8 cellular contexts compared by ENCODE assay signal in genomic region chr12:6958609-6959375, GRCh38. TPM values are rescaled to one million over a fixed set of nuclear protein-coding genes. Genes with fewer than 3 reads are reported as not detected.
DNase-seq lines count a peak whose midpoint lies in the region; ATAC-seq and TF ChIP-seq lines count a peak whose summit lies in the region.

No MANE protein-coding gene starts in this region.

- H3K9me3 Mint-ChIP-seq in T-cell: no peaks in the 10 kb centered on the region

- no peaks in the 10 kb centered on the region for H3K27me3 Mint-ChIP-seq in T-cell

- H3K4me3 ChIP-seq in ascending aorta: no peak overlapping the region
- no peak overlapping the region for H3K4me3 ChIP-seq in parathyroid adenoma (ENCODE audit: low read depth, low read length)
- H3K4me3 ChIP-seq in uterus: no peak overlapping the region
- no peak overlapping the region for H3K4me3 ChIP-seq in H7 (ENCODE audit: insufficient read depth, low read depth, low read length)

- no peak for TF ChIP-seq POLR2A in uterus (IDR thresholded peaks at IDR 0.05)

- H2AFZ ChIP-seq in parathyroid adenoma: no peak overlapping the region

- POLR2A ChIA-PET in T-cell (lab: Charles Lee): interaction anchor here (0.9 to 1.7 kb wide), 3 partner anchors 15 to 204 kb away, joined by 3 to 15 read pairs (median 3); partner anchors contain the start of genes C12orf57 (in 2 of the 2) and RNU7-1 (in 2 of the 2)

- peak overlapping the region; percentile 86 to 89 (median 88) for H3K4me3 Mint-ChIP-seq in T-cell

- no peak overlapping the region for H3K9ac ChIP-seq in parathyroid adenoma

- peak; percentile 38 for ATAC-seq in GM18867 (IDR thresholded peaks at IDR 0.05; ENCODE audit: unreplicated experiment)
- ATAC-seq in HG02981 (IDR thresholded peaks at IDR 0.05; ENCODE audit: unreplicated experiment): peak; percentile 49
- ATAC-seq in T-cell (replicated peaks in 1 of 4): peak; percentile 53 to 63 (median 58)

- peak overlapping the region; percentile 99 to 100 for H3K27ac Mint-ChIP-seq in T-cell

- peaks cover 37% of the 10 kb centered on the region for H3K36me3 Mint-ChIP-seq in T-cell

- CTCF ChIA-PET in T-cell (lab: Charles Lee): interaction anchor here (0.5 to 6.8 kb wide), 11 partner anchors 9 to 1705 kb away, joined by 3 to 126 read pairs (median 5); partner anchors contain the start of genes C12orf57 (in 1 of the 2), LPCAT3 (in 1 of the 2) and RNU7-1 (in 1 of the 2)

- intact Hi-C loops in ascending aorta (cut with DNase I) (no loop called here), uterus (cut with DNase I; ENCODE audit: low total_unique reads) (no loop called here)

- H3K4me1 ChIP-seq in ascending aorta: peaks cover 0 to 7% of the 10 kb centered on the region in 2 donors
- peaks cover 21% of the 10 kb centered on the region for H3K4me1 ChIP-seq in parathyroid adenoma
- H3K4me1 ChIP-seq in uterus: peaks cover 0 to 3% of the 10 kb centered on the region in 2 donors

- TF ChIP-seq CTCF in ascending aorta (IDR thresholded peaks at IDR 0.05) (no peak), parathyroid adenoma (IDR thresholded peaks at IDR 0.05) (no peak), uterus (IDR thresholded peaks at IDR 0.05) (no peak)

- H3K79me2 ChIP-seq in parathyroid adenoma: peaks cover 6% of the 10 kb centered on the region

- DNase-seq in T-cell (peak; percentile 46 to 81 (median 70)), ascending aorta (ENCODE audit: low spot score in 2 of 2) (peak in 1 of 2 donors; percentile 72), OCI-M1 (lab: John Stamatoyannopoulos, UW) (no peak), uterus (no peak), H7 (no peak)

- H3K9me3 ChIP-seq in ascending aorta: no peaks in the 10 kb centered on the region
- no peaks in the 10 kb centered on the region for H3K9me3 ChIP-seq in parathyroid adenoma (ENCODE audit: control insufficient read depth, low read length)
- H3K9me3 ChIP-seq in uterus: no peaks in the 10 kb centered on the region

- peak overlapping the region; percentile 8 for H3K4me2 ChIP-seq in parathyroid adenoma (ENCODE audit: low read length)

- H3K27me3 ChIP-seq in ascending aorta (no peaks in the 10 kb centered on the region), parathyroid adenoma (ENCODE audit: control insufficient read depth, insufficient read depth, low read length) (no peaks in the 10 kb centered on the region), uterus (no peaks in the 10 kb centered on the region), H7 (ENCODE audit: control insufficient read depth, insufficient read depth, low read length) (no peaks in the 10 kb centered on the region)

- peak overlapping the region; percentile 14 to 53 for H3K27ac ChIP-seq in ascending aorta
- H3K27ac ChIP-seq in parathyroid adenoma: peak overlapping the region; percentile 51
- H3K27ac ChIP-seq in uterus: no peak overlapping the region

- H3K36me3 ChIP-seq in ascending aorta (no peaks in the 10 kb centered on the region), parathyroid adenoma (ENCODE audit: control insufficient read depth, insufficient read depth, low read length) (no peaks in the 10 kb centered on the region), uterus (no peaks in the 10 kb centered on the region), H7 (replicated peaks; ENCODE audit: control insufficient read depth, insufficient read depth, low read length) (no peaks in the 10 kb centered on the region; the same call in 1 of the 2 replicates)

- H3K4me1 Mint-ChIP-seq in T-cell: peaks cover 82 to 92% (median 87%) of the 10 kb centered on the region in 3 donors

RNA-seq across cellular contexts. Expression of gene PTPN6, which starts 7.6 kb away (rescaled TPM):
- total RNA-seq in T-cell: 100 to 1,000 TPM; 176 to 237 (median 224) TPM
- 1.7 TPM for total RNA-seq in ascending aorta
- 10 to 100 TPM in 2 of 4 donors, under 1 TPM in 2; 0.59 to 19.8 (median 5.9) TPM for total RNA-seq in uterus
- total RNA-seq in H7 (2014; rRNA removed; shearing (Covaris generic)): 25.0 and 34.3 TPM in 2 replicates

RNA-seq across cellular contexts. Expression of gene PHB2, which starts 11.7 kb away (rescaled TPM):
- total RNA-seq in T-cell (100 to 1,000 TPM; 144 to 168 (median 154) TPM), ascending aorta (85.5 TPM), uterus (100 to 1,000 TPM; 129 to 167 (median 145) TPM)
- 482 and 560 TPM in 2 replicates for total RNA-seq in H7 (2014; rRNA removed; shearing (Covaris generic))

RNA-seq across cellular contexts. Expression of gene EMG1, which starts 11.9 kb away (rescaled TPM):
- total RNA-seq in T-cell (10 to 100 TPM; 33.6 to 64.5 (median 58.7) TPM), ascending aorta (37.4 TPM), uterus (10 to 100 TPM; 25.9 to 62.8 (median 44.0) TPM)
- 56.6 and 59.5 TPM in 2 replicates for total RNA-seq in H7 (2014; rRNA removed; shearing (Covaris generic))

RNA-seq across cellular contexts. Expression of gene C12orf57, which starts 15.0 kb away (rescaled TPM):
- total RNA-seq in T-cell (100 to 1,000 TPM; 256 to 466 (median 412) TPM), ascending aorta (558 TPM), uterus (1,000 to 10,000 TPM in 2 of 4 donors, 100 to 1,000 TPM in 2; 259 to 2,496 (median 1,289) TPM)
- total RNA-seq in H7 (2014; rRNA removed; shearing (Covaris generic)): 136 and 153 TPM in 2 replicates

RNA-seq across cellular contexts. Expression of gene RNU7-1, which starts 15.2 kb away (rescaled TPM):
- total RNA-seq in T-cell: not detected
- not detected for total RNA-seq in ascending aorta
- total RNA-seq in uterus: not detected
- total RNA-seq in H7 (2014; rRNA removed; shearing (Covaris generic)): not detected in 2 replicates

Comparison
In these comparisons a context has a peak if more than half of its experiments do, and no peak if none do; other contexts are left out.
1. DNase-seq: peak in T-cell (34 of 34); none in OCI-M1 (single experiment), uterus (0 of 2) and H7 (single experiment).
2. H3K27ac ChIP-seq: peak in ascending aorta (2 of 2) and parathyroid adenoma (single experiment); none in uterus (0 of 2).
3. Peak in every context shown above with its lines, with median percentiles within 50 percentile points of each other: ATAC-seq.